In genomic region chr1:75796376-75797272, GRCh38 we compare ENCODE assay signal across 8 cellular contexts. TPM values are rescaled to one million over a fixed set of nuclear protein-coding genes. Genes with fewer than 3 reads are reported as not detected.
DNase-seq lines count a peak whose midpoint lies in the region; ATAC-seq, FAIRE-seq and TF ChIP-seq lines count a peak whose summit lies in the region.

MSH4 (plus strand) TSS chr1:75796882; CDS start chr1:75796986, 104 bp downstream.

- CTCF ChIA-PET in A549 (lab: Yijun Ruan, JAX) (no interaction called here), Panc1 (lab: Charles Lee) (no interaction called here)

- POLR2A ChIA-PET in A549 (lab: Yijun Ruan, JAX): interaction anchor here (1.5 kb wide), 1 partner anchor 10 kb away, joined by 7 read pairs; the partner anchor contains the start of gene RABGGTB
- POLR2A ChIA-PET in Panc1 (lab: Charles Lee): no interaction called here

- intact Hi-C loops in Panc1 (cut with micrococcal nuclease; ENCODE audit: unreplicated experiment) (no loop called here), right cardiac atrium (cut with DNase I) (no loop called here)

- TF ChIP-seq POLR2A in A549 (IDR thresholded peaks at IDR 0.05; ENCODE audit: low read length) (no peak), GM15510 (IDR thresholded peaks at IDR 0.05; ENCODE audit: borderline replicate concordance, extremely low read depth, insufficient read length) (peak; percentile 36)

- H3K4me3 ChIP-seq in A549 (no peak within 1 kb of the TSS), Panc1 (ENCODE audit: low read depth in 2 of 2, low read length in 2 of 2) (no peak within 1 kb of the TSS), right cardiac atrium (ENCODE audit: low read length) (no peak within 1 kb of the TSS)

- ATAC-seq in A549: peak; percentile 55 to 56
- peak; percentile 62 for ATAC-seq in Panc1
- ATAC-seq in right cardiac atrium: peak; percentile 41 to 50
- no peak for ATAC-seq in GM21367 (IDR thresholded peaks at IDR 0.05; ENCODE audit: unreplicated experiment)

- H3K27me3 ChIP-seq in Panc1 (ENCODE audit: control insufficient read depth, insufficient read depth, low read length) (no peaks in the 10 kb centered on the region), right cardiac atrium (ENCODE audit: control insufficient read depth, insufficient read depth) (no peaks in the 10 kb centered on the region)

- H3K4me1 ChIP-seq in A549: peaks cover 4% of the 10 kb centered on the region; the same call in 1 of the 3 replicates
- peaks cover 3% of the 10 kb centered on the region; the same call in 1 of the 2 replicates for H3K4me1 ChIP-seq in Panc1 (ENCODE audit: control insufficient read depth, insufficient read depth, low read length)
- no peaks in the 10 kb centered on the region for H3K4me1 ChIP-seq in right cardiac atrium (ENCODE audit: control insufficient read depth, insufficient read depth, low read length)

- H3K36me3 ChIP-seq in Panc1 (ENCODE audit: control insufficient read depth, insufficient read depth, low read length): peaks cover 37% of the 10 kb centered on the region

- in situ Hi-C loops in Panc1 (cut with HindIII; ENCODE audit: low pct_unique_long_range_greater_than_20kb, low sequenced_read_pairs): no loop called here

- 92% methylated on average over 17 of the region's 34 CpGs for WGBS in A549 (ENCODE audit: missing lambda C conversion rate)
- WGBS in right cardiac atrium: 86% methylated on average over 34 of the region's 34 CpGs

- no peak for TF ChIP-seq EP300 in A549 (IDR thresholded peaks at IDR 0.05)

- no TSS peak for BruUV-seq in Panc1 (replicated peaks; lab: Mats Ljungman, UMichigan)

- H3K27ac ChIP-seq in A549 (no peak within 1 kb of the TSS), Panc1 (ENCODE audit: low read length) (no peak within 1 kb of the TSS), right cardiac atrium (ENCODE audit: low read length) (no peak within 1 kb of the TSS)

- no peak within 1 kb of the TSS for H3K4me2 ChIP-seq in A549

- DNase-seq in A549 (ENCODE audit: low read depth in 1 of 2, low spot score in 1 of 2) (no peak), Panc1 (ENCODE audit: low read depth, low spot score) (no peak), right cardiac atrium (peak in 2 of 3 donors; percentile 57 to 58), NCI-H1417 (lab: John Stamatoyannopoulos, UW) (no peak), NCI-H1092 treated with DMSO at 0.1 percent for 48 hours (lab: John Stamatoyannopoulos, UW) (no peak), NCI-H2081 (lab: John Stamatoyannopoulos, UW) (no peak)

- TF ChIP-seq CTCF in A549 (IDR thresholded peaks at IDR 0.05): no peak
- TF ChIP-seq CTCF in Panc1 (IDR thresholded peaks at IDR 0.05): no peak

- TF ChIP-seq RAD21 in A549 (conservative IDR thresholded peaks at IDR 0.05 in 1 of 2, IDR thresholded peaks at IDR 0.05 in 1 of 2): no peak

- H3K9me3 ChIP-seq in A549: no peaks in the 10 kb centered on the region
- no peaks in the 10 kb centered on the region for H3K9me3 ChIP-seq in Panc1 (ENCODE audit: control insufficient read depth, insufficient read depth, low read depth, low read length)
- H3K9me3 ChIP-seq in right cardiac atrium (ENCODE audit: control insufficient read depth, low read length): no peaks in the 10 kb centered on the region

- FAIRE-seq in A549 (lab: Jason Lieb, UNC): no peak

TF ChIP-seq in A549, 52 proteins besides CTCF, POLR2A, EP300 and RAD21:
- TF ChIP-seq CBX2 (IDR thresholded peaks at IDR 0.05; ENCODE audit: borderline replicate concordance, low read depth) (no peak), TFCP2L1 (CRISPR knock-in tag; IDR thresholded peaks at IDR 0.05) (0 out of 2 replicates have a peak, but pooled peaks have one; percentile 68), FOSB (CRISPR knock-in tag; IDR thresholded peaks at IDR 0.05) (peak; percentile 35; the same call in 1 of the 2 replicates), TP53 (CRISPR knock-in tag; IDR thresholded peaks at IDR 0.05) (0 out of 2 replicates have a peak, but pooled peaks have one; percentile 40), JUN (IDR thresholded peaks at IDR 0.05) (peak in 1 of 2 experiments; percentile 31; a peak in 1 of 5 replicates), BCL3 (IDR thresholded peaks at IDR 0.05) (0 out of 3 replicates have a peak, but pooled peaks have one; percentile 20)

RNA-seq across cellular contexts. Expression of gene MSH4, which starts in this region (rescaled TPM):
- polyA plus RNA-seq in A549 (2011; rRNA removed): 0.05 TPM in 1 of 2 replicates, not detected in the other
- polyA plus RNA-seq in A549 (2012; cell fraction: cytosol; rRNA removed): not detected in 2 replicates
- polyA plus RNA-seq in A549 (2012; cell fraction: nucleus; rRNA removed): 0.04 and 0.05 TPM in 2 replicates
- polyA plus RNA-seq in A549 (2017; fragmentation: RNase III; extraction: RNeasy Plus Mini Kit Qiagen cat#74134 plus additional on column Dnase treatment): 0.03 TPM in 1 of 3 replicates, not detected in the others
- polyA minus RNA-seq in A549 (2011; rRNA and poly(A)+ RNA removed): 0.05 TPM in 1 of 2 replicates, not detected in the other
- 0.26 TPM for total RNA-seq in Panc1 (2021; ENCODE audit: unreplicated experiment)
- not detected for polyA plus RNA-seq in Panc1 (2012; ENCODE audit: insufficient read length)
- under 1 TPM; 0.43 to 0.76 (median 0.59) TPM for total RNA-seq in right cardiac atrium
- 0.16 TPM for polyA plus RNA-seq in right cardiac atrium

Comparison
In these comparisons a context has a peak if more than half of its experiments do, and no peak if none do; other contexts are left out.
1. Peak in ATAC-seq in A549; RNA of the gene not detected or under 1 TPM.
2. Peak in ATAC-seq in Panc1; RNA of the gene not detected or under 1 TPM.
3. Peak in DNase-seq and ATAC-seq in right cardiac atrium; RNA of the gene not detected or under 1 TPM.